ENCODE assay signal across 21 cellular contexts in the genomic region with DNA sequence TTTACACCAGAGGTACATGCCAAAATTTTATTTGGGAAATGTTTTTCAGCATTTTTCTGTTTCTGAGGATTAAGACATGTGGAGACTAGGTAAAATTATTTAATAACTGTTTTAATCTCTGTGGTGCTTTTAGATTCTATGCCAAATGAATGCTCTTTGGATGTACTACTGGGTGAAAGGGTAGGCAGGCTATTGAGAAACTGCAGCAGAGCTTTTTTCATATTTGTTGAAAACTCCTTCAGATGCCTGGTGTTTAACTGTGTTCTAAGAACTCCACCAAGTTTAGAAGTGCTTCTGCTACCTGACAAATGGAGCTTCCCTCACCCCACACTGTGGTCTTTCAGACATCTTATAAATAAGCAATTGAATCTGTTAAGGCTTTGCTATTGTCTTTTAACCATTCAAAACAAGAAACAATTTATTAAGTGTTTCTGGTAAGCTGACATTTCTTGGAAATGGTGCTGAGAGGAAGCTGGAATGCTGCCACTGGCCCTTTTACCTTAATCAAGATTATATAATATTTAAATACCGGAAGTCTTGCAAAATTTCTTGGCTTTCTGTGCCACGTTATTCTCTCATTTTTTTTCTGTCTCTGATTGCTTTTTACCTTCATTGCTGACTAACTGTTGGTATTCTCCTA. TPM values are rescaled to one million over a fixed set of nuclear protein-coding genes. Genes with fewer than 3 reads are reported as not detected.
"Had no signal": no experiment of that assay in that cellular context is flagged by ENCODE, and none has a peak within 500 bp of the region (broad histone marks: within the 10 kb centered on the region; RNA-seq: fewer than 3 reads in every experiment).

No MANE protein-coding gene starts in this region.

- H3K9me3 ChIP-seq: ovary, vagina had no signal

- H3K27me3 ChIP-seq: breast epithelium, foreskin keratinocyte, heart left ventricle, ovary, stomach, tibial artery, vagina had no signal

- H3K4me3 ChIP-seq: breast epithelium, heart left ventricle, ovary, skin epidermis, stomach, tibial artery, vagina had no signal

- H3K36me3 Mint-ChIP-seq: activated naive CD8-positive, alpha-beta T cell treated with anti-CD3 and anti-CD28 coated beads for 36 hours had no signal

- H3K4me1 Mint-ChIP-seq: endodermal cell, neural crest cell had no signal

- DNase-seq: activated CD4-positive, alpha-beta T cell treated with anti-CD3 and anti-CD28 coated beads, Interleukin-2, amount 50 U/mL, for 48 hours; activated CD8-positive, alpha-beta memory T cell treated with anti-CD3 and anti-CD28 coated beads, Interleukin-2, amount 10 ng/mL, durations not matched to agents 7 days and 5 days; activated gamma-delta T cell treated with Interleukin-2 at 50 U/mL for 16 hours; activated naive CD8-positive, alpha-beta T cell treated with anti-CD3 and anti-CD28 coated beads for 36 hours; activated T-cell treated with anti-CD3 and anti-CD28 coated beads, Interleukin-2, amount 50 U/mL, for 24 hours; anterior cingulate cortex; endodermal cell; erythroblast; foreskin keratinocyte; heart left ventricle; mesendoderm; ovary; stomach; SW 1271; tibial artery had no signal

- H3K27ac Mint-ChIP-seq: activated CD8-positive, alpha-beta memory T cell treated with anti-CD3 and anti-CD28 coated beads, Interleukin-2, amount 10 ng/mL, durations not matched to agents 7 days and 5 days; activated naive CD8-positive, alpha-beta T cell treated with anti-CD3 and anti-CD28 coated beads for 36 hours; activated T-cell treated with anti-CD3 and anti-CD28 coated beads, Interleukin-2, amount 50 U/mL, for 24 hours; endodermal cell had no signal

- H3K27me3 Mint-ChIP-seq: activated CD8-positive, alpha-beta memory T cell treated with anti-CD3 and anti-CD28 coated beads, Interleukin-2, amount 10 ng/mL, durations not matched to agents 7 days and 5 days; activated naive CD8-positive, alpha-beta T cell treated with anti-CD3 and anti-CD28 coated beads for 36 hours had no signal

- H3K36me3 ChIP-seq: breast epithelium, heart left ventricle, ovary, stomach, tibial artery, vagina had no signal

- H3K27ac ChIP-seq: breast epithelium, foreskin keratinocyte, heart left ventricle, ovary, tibial artery, vagina had no signal

- ATAC-seq: activated CD8-positive, alpha-beta memory T cell treated with anti-CD3 and anti-CD28 coated beads, Interleukin-2, amount 10 ng/mL, durations not matched to agents 7 days and 5 days; foreskin keratinocyte; heart left ventricle; left lobe of liver had no signal

- H3K4me3 Mint-ChIP-seq: activated CD8-positive, alpha-beta memory T cell treated with anti-CD3 and anti-CD28 coated beads, Interleukin-2, amount 10 ng/mL, durations not matched to agents 7 days and 5 days; activated naive CD8-positive, alpha-beta T cell treated with anti-CD3 and anti-CD28 coated beads for 36 hours; activated T-cell treated with anti-CD3 and anti-CD28 coated beads, Interleukin-2, amount 50 U/mL, for 24 hours; endodermal cell; neural crest cell had no signal

- H3K4me1 ChIP-seq: stomach, tibial artery, vagina had no signal

RNA-seq across cellular contexts. Expression of gene CYSLTR1, which starts 51.2 kb away (rescaled TPM):
- total RNA-seq: chondrocyte, foreskin keratinocyte, neural crest cell had no signal
